In the genomic region with DNA sequence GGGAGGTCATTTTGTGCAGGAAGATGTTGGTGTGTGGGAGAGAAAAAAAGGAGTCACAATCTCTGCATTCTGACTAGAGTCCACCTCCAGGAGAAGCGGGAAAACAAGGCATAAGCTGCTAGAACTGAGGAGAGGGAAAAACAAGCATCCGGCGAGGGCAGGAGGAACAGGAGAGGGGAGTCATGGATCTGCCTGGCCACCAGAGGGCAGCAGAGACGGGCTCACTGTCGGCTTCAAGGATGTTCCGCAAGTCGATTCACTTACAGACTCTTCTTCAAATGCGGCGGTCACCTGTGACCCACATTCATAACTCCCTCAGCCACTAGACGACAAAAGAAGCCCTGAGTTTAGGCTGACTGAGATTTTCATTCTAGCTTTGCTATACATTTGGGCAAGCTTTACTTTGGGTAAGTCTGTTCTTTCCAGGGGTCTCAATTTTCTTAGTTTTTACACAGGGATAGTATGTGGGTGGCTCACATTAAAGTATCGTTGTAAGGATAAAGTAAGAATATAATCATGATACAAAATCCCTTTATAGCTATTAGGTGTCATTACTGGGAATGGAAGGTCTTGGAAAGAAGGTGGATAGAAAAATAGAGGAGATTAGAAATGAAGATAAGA, we compare ENCODE assay signal across 8 cellular contexts. TPM values are rescaled to one million over a fixed set of nuclear protein-coding genes. Genes with fewer than 3 reads are reported as not detected.
A peak's percentile ranks its signal among the peaks of the same experiment; 100 is the strongest.
DNase-seq lines count a peak whose midpoint lies in the region; ATAC-seq lines count a peak whose summit lies in the region.

No MANE protein-coding gene starts in this region.

- DNase-seq in Ammon's horn (ENCODE audit: low spot score) = peak; percentile 89
- peak; percentile 69 for DNase-seq in H4 (ENCODE audit: low spot score)
- peak; percentile 62 for DNase-seq in NCI-H345 (lab: John Stamatoyannopoulos, UW)
- DNase-seq in activated CD4-positive, alpha-beta T cell treated with anti-CD3 and anti-CD28 coated beads for 4 hours = peak; percentile 81 to 86
- peak; percentile 50 for DNase-seq in cerebellum (ENCODE audit: low spot score)
- peak; percentile 92 for DNase-seq in left kidney (ENCODE audit: low read depth, low spot score)
- DNase-seq in stimulated activated CD4-positive, alpha-beta T cell treated with anti-CD3 and anti-CD28 coated beads, Interleukin-4, amount 100 ng/mL, for 1 hour = peak; percentile 89

- ATAC-seq in HG03097 (IDR thresholded peaks at IDR 0.05; ENCODE audit: low FRiP score, unreplicated experiment) = no peak

RNA-seq across cellular contexts. Expression of gene BTNL2, which starts 6.6 kb away (rescaled TPM):
- total RNA-seq in H4 (2014; rRNA removed; shearing (Covaris generic)) = not detected in 2 replicates
- 0.18 TPM for total RNA-seq in cerebellum

RNA-seq across cellular contexts. Expression of gene HLA-DRA, which starts 26.1 kb away (rescaled TPM):
- 0.53 and 3.3 TPM in 2 replicates for total RNA-seq in H4 (2014; rRNA removed; shearing (Covaris generic))
- 3.6 TPM for total RNA-seq in cerebellum

RNA-seq across cellular contexts. Expression of gene TSBP1, which starts 41.8 kb away (rescaled TPM):
- total RNA-seq in H4 (2014; rRNA removed; shearing (Covaris generic)) = not detected in 2 replicates
- total RNA-seq in cerebellum = not detected
